Comparison of ENCODE assay signal across 20 cellular contexts in the genomic region with DNA sequence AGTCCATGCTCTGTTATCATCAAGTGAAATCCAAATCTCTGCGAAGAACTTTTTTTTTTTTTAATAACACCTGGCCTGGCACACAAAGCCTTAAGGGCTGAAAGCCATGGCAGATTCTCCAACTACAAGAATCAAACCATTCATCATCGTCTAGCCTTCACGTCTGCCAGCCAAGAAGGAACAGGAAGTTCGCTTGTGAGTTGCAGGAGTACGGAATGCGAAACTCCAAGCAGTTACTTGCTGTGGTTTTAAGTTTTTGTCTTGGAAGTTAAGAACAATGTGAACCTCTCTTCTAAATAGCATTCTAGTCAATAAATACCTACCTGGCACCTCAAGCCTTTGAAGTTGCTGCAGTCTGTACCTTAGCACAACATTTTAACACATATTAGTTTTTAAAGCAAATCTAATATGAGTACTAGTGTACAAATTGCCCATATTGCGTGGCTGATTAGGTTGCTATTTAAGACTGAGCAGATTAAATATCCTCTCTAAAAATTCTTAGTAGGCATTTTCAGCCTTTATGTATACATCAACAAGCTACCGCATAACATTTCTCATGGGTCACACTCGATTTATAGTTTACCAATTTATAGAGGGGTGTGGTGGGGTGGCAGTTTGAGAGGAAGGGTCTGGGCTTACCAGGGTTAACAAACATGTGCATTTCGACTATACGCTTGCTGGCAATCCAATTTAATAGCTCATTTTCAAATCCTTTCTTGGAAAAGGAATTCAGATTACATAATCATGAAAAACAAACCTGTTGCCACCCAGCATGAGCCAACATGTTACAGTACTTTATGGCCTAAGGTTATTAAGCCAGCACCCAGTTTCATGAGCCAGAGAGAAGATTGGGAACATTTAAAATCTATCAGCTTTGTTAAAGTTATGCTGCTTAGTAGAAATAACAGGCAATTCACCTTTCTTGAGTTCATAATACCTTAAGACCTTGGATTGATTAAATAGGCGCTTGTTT. TPM values are rescaled to one million over a fixed set of nuclear protein-coding genes. Genes with fewer than 3 reads are reported as not detected.
A peak's percentile ranks its signal among the peaks of the same experiment; 100 is the strongest.
DNase-seq lines count a peak whose midpoint lies in the region; ATAC-seq and TF ChIP-seq lines count a peak whose summit lies in the region.
"Had no signal": no experiment of that assay in that cellular context is flagged by ENCODE, and none has a peak within 500 bp of the region (broad histone marks: within the 10 kb centered on the region; RNA-seq: fewer than 3 reads in every experiment).

No MANE protein-coding gene starts in this region.

- H2AFZ ChIP-seq in neuronal stem cell (ENCODE audit: low read length), result peak overlapping the region; percentile 39

- H4K8ac ChIP-seq in neuronal stem cell (ENCODE audit: low read depth, low read length), result no peak overlapping the region

- peaks cover 6% of the 10 kb centered on the region for H3K9me3 Mint-ChIP-seq in CD4-positive, alpha-beta T cell

- H3K18ac ChIP-seq in neuronal stem cell (ENCODE audit: low read length), result no peak overlapping the region

- H2BK5ac ChIP-seq in neuronal stem cell (ENCODE audit: low read length), result no peak overlapping the region

- POLR2A ChIA-PET in A673 (lab: Charles Lee; ENCODE audit: low non-redundant PET) (no interaction called here), Panc1 (lab: Charles Lee) (interaction anchor here (1.2 kb wide), 1 partner anchor 8 kb away, joined by 8 read pairs; no protein-coding TSS in a partner anchor)
- POLR2A ChIA-PET in CD4-positive, alpha-beta T cell (lab: Charles Lee), result interaction anchor here (0.7 kb wide), 1 partner anchor 84 kb away, joined by 3 read pairs; no protein-coding TSS in a partner anchor

- peak; percentile 26 for DNase-seq in A673 (ENCODE audit: low spot score)
- no peak for DNase-seq in Panc1 (ENCODE audit: low read depth, low spot score)
- no peak for DNase-seq in neuronal stem cell (ENCODE audit: low spot score)
- no peak for DNase-seq in CD4-positive, alpha-beta T cell
- no peak for DNase-seq in NCI-H524 treated with DMSO at 0.1 percent for 48 hours (lab: John Stamatoyannopoulos, UW)
- DNase-seq in KG1 (lab: John Stamatoyannopoulos, UW), result no peak
- DNase-seq: activated CD4-positive, alpha-beta T cell treated with anti-CD3 and anti-CD28 coated beads, Interleukin-2, amount 50 U/mL, for 48 hours; COR-L47; effector CD4-positive, alpha-beta T cell; NCI-H1436; NCI-H510A; SHP77 had no signal

- no peak overlapping the region for H2BK120ac ChIP-seq in neuronal stem cell (ENCODE audit: low read depth, low read length)

- H3K27ac Mint-ChIP-seq in CD4-positive, alpha-beta T cell, result no peak overlapping the region
- H3K27ac Mint-ChIP-seq: natural killer cell treated with Interleukin-12 subunit alpha and Interleukin-12 subunit beta and Interleukin-15 and Interleukin-18, amount 100 ng/mL, for 72 hours; stimulated activated naive CD8-positive, alpha-beta T cell treated with anti-CD3 and anti-CD28 coated beads, Interleukin-15, Interleukin-2, amounts not matched to agents 100 ng/mL and 50 ng/mL, for 24 hours had no signal

- WGBS in neuronal stem cell (ENCODE audit: extremely low coverage in 2 of 2, insufficient read length in 2 of 2, insufficient replicate concordance in 1 of 2), 2 donors, result no CpG with 5 or more reads among the region's 12 CpGs

- intact Hi-C loops in A673 (cut with micrococcal nuclease; ENCODE audit: unreplicated experiment) (no loop called here), Panc1 (cut with micrococcal nuclease; ENCODE audit: unreplicated experiment) (no loop called here)
- intact Hi-C loops in CD4-positive, alpha-beta T cell (cut with DNase I, micrococcal nuclease), result no loop called here

- H3K9me3 ChIP-seq in A673 (ENCODE audit: low read depth, low read length, poor library complexity, severe bottlenecking) (peaks cover 16% of the 10 kb centered on the region), Panc1 (ENCODE audit: control insufficient read depth, insufficient read depth, low read depth, low read length) (peaks cover 21% of the 10 kb centered on the region; the same call in 1 of the 2 replicates), neuronal stem cell (replicated peaks in 1 of 2; ENCODE audit: control insufficient read depth in 2 of 2, insufficient read depth in 1 of 2, low read depth in 1 of 2, low read length in 2 of 2) (peaks cover 8 to 10% of the 10 kb centered on the region in 2 donors)
- H3K9me3 ChIP-seq in CD4-positive, alpha-beta T cell (ENCODE audit: control insufficient read depth, low read length), result peaks cover 10% of the 10 kb centered on the region

- TF ChIP-seq CTCF in A673 (conservative IDR thresholded peaks at IDR 0.05; ENCODE audit: low read depth, low read length) (no peak), Panc1 (IDR thresholded peaks at IDR 0.05) (no peak)
- no peak for TF ChIP-seq CTCF in CD4-positive, alpha-beta T cell (IDR thresholded peaks at IDR 0.05)

- peaks cover 5% of the 10 kb centered on the region for H3K27me3 Mint-ChIP-seq in CD4-positive, alpha-beta T cell

- ATAC-seq in Panc1 (no peak), esophagus mucosa (peak; percentile 88), GM21447 (IDR thresholded peaks at IDR 0.05; ENCODE audit: unreplicated experiment) (no peak)
- ATAC-seq in CD4-positive, alpha-beta T cell (ENCODE audit: poor library complexity), result no peak
- ATAC-seq: A549; left lobe of liver; natural killer cell treated with Interleukin-12 subunit alpha and Interleukin-12 subunit beta and Interleukin-15 and Interleukin-18, amount 100 ng/mL, for 72 hours; sciatic nerve had no signal

- no peak overlapping the region for H3K4me3 ChIP-seq in A673 (ENCODE audit: low read depth, low read length, poor library complexity, severe bottlenecking)
- no peak overlapping the region for H3K4me3 ChIP-seq in Panc1 (ENCODE audit: low read depth in 2 of 2, low read length in 2 of 2)
- H3K4me3 ChIP-seq in neuronal stem cell (ENCODE audit: low read length in 2 of 2), result no peak overlapping the region
- H3K4me3 ChIP-seq: A549, ascending aorta had no signal

- in situ Hi-C loops in Panc1 (cut with HindIII; ENCODE audit: low pct_unique_long_range_greater_than_20kb, low sequenced_read_pairs), result no loop called here

- no peaks in the 10 kb centered on the region for H3K4me1 Mint-ChIP-seq in CD4-positive, alpha-beta T cell (ENCODE audit: low read depth)

- H3K4me2 ChIP-seq in neuronal stem cell (ENCODE audit: insufficient read depth, low read length, poor library complexity, severe bottlenecking), result no peak overlapping the region
- H3K4me2 ChIP-seq: A549 had no signal

- H3K4me3 Mint-ChIP-seq in CD4-positive, alpha-beta T cell, result no peak overlapping the region
- H3K4me3 Mint-ChIP-seq: natural killer cell treated with Interleukin-12 subunit alpha and Interleukin-12 subunit beta and Interleukin-15 and Interleukin-18, amount 100 ng/mL, for 72 hours; stimulated activated naive CD8-positive, alpha-beta T cell treated with anti-CD3 and anti-CD28 coated beads, Interleukin-15, Interleukin-2, amounts not matched to agents 100 ng/mL and 50 ng/mL, for 24 hours had no signal

- H3K27me3 ChIP-seq in A673 (replicated peaks; ENCODE audit: insufficient read depth, low read depth, low read length, poor library complexity) (no peaks in the 10 kb centered on the region), Panc1 (ENCODE audit: control insufficient read depth, insufficient read depth, low read length) (no peaks in the 10 kb centered on the region), neuronal stem cell (ENCODE audit: control insufficient read depth in 3 of 3, insufficient read depth in 3 of 3, low read depth in 1 of 3, low read length in 3 of 3) (no peaks in the 10 kb centered on the region)
- H3K27me3 ChIP-seq in CD4-positive, alpha-beta T cell (ENCODE audit: control insufficient read depth, insufficient read depth, low read length), result no peaks in the 10 kb centered on the region
- H3K27me3 ChIP-seq: ascending aorta had no signal

- H3K4me1 ChIP-seq in A673 (ENCODE audit: insufficient read depth, low read length, poor library complexity, severe bottlenecking), result peaks cover 21% of the 10 kb centered on the region
- peaks cover 33% of the 10 kb centered on the region for H3K4me1 ChIP-seq in Panc1 (ENCODE audit: control insufficient read depth, insufficient read depth, low read length)
- peaks cover 0 to 2% of the 10 kb centered on the region in 2 donors for H3K4me1 ChIP-seq in neuronal stem cell (ENCODE audit: control insufficient read depth in 2 of 2, insufficient read depth in 1 of 2, low read depth in 1 of 2, low read length in 2 of 2)

- no peak overlapping the region for H2BK12ac ChIP-seq in neuronal stem cell (ENCODE audit: low read length)

- H3K4ac ChIP-seq in neuronal stem cell (ENCODE audit: low read length), result no peak overlapping the region

- H3K23ac ChIP-seq in neuronal stem cell (ENCODE audit: low read depth, low read length, poor library complexity), result no peak overlapping the region

- no peak overlapping the region for H4K91ac ChIP-seq in neuronal stem cell (ENCODE audit: low read depth, low read length, poor library complexity)

- H2BK15ac ChIP-seq in neuronal stem cell (ENCODE audit: low read length), result no peak overlapping the region

- H2AK5ac ChIP-seq in neuronal stem cell (ENCODE audit: low read depth, low read length), result no peak overlapping the region

- no peaks in the 10 kb centered on the region for H3K79me1 ChIP-seq in neuronal stem cell (ENCODE audit: low read depth, low read length)

- no peak overlapping the region for H3K14ac ChIP-seq in neuronal stem cell (ENCODE audit: low read length)

- no peak overlapping the region for H3K9ac ChIP-seq in neuronal stem cell (ENCODE audit: low read depth, low read length, poor library complexity)

- CTCF ChIA-PET in A673 (lab: Charles Lee), result no interaction called here
- CTCF ChIA-PET in Panc1 (lab: Charles Lee), result interaction anchor here (0.6 kb wide), 1 partner anchor 177 kb away, joined by 3 read pairs; no protein-coding TSS in a partner anchor
- CTCF ChIA-PET in CD4-positive, alpha-beta T cell (lab: Charles Lee), result interaction anchor here (1.3 kb wide), 1 partner anchor 11 kb away, joined by 3 read pairs; no protein-coding TSS in a partner anchor

- H3K36me3 ChIP-seq in A673 (ENCODE audit: insufficient read depth, low read length, poor library complexity, severe bottlenecking), result no peaks in the 10 kb centered on the region
- H3K36me3 ChIP-seq in Panc1 (ENCODE audit: control insufficient read depth, insufficient read depth, low read length), result no peaks in the 10 kb centered on the region
- H3K36me3 ChIP-seq in neuronal stem cell (replicated peaks in 1 of 2; ENCODE audit: control insufficient read depth in 2 of 2, insufficient read depth in 2 of 2, low read length in 2 of 2), result no peaks in the 10 kb centered on the region
- H3K36me3 ChIP-seq: ascending aorta had no signal

- BruUV-seq in A673 (replicated peaks; lab: Mats Ljungman, UMichigan) (no TSS peak), Panc1 (replicated peaks; lab: Mats Ljungman, UMichigan) (no TSS peak)

- H3K36me3 Mint-ChIP-seq in CD4-positive, alpha-beta T cell (ENCODE audit: low read depth), result no peaks in the 10 kb centered on the region

- H3K27ac ChIP-seq in A673 (ENCODE audit: low read depth, low read length, poor library complexity, severe bottlenecking) (peak overlapping the region; percentile 41), Panc1 (ENCODE audit: low read length) (peak overlapping the region; percentile 77), neuronal stem cell (replicated peaks; ENCODE audit: low read length) (no peak overlapping the region)
- no peak overlapping the region for H3K27ac ChIP-seq in CD4-positive, alpha-beta T cell (ENCODE audit: low read depth, low read length)

RNA-seq across cellular contexts. Expression of gene PTPN14, which starts 22.3 kb away (rescaled TPM):
- total RNA-seq in A673 (2021), result 103 and 114 TPM in 2 replicates
- total RNA-seq in Panc1 (2021; ENCODE audit: unreplicated experiment), result 209 TPM
- polyA plus RNA-seq in Panc1 (2012; ENCODE audit: insufficient read length), result 50.0 TPM
- total RNA-seq in esophagus mucosa, result 25.3 TPM
- polyA plus RNA-seq in neuronal stem cell (2013, experiment 1 of 2), result 10.2 TPM
- polyA plus RNA-seq in neuronal stem cell (2013, experiment 2 of 2), result 11.0 TPM
- under 1 TPM; 0.03 TPM for total RNA-seq in CD4-positive, alpha-beta T cell

RNA-seq across cellular contexts. Expression of gene CENPF, which starts 29.3 kb away (rescaled TPM):
- total RNA-seq in A673 (2021) (273 and 281 TPM in 2 replicates), Panc1 (2021; ENCODE audit: unreplicated experiment) (156 TPM), esophagus mucosa (28.1 TPM)
- 31.3 TPM for polyA plus RNA-seq in Panc1 (2012; ENCODE audit: insufficient read length)
- 90.7 TPM for polyA plus RNA-seq in neuronal stem cell (2013, experiment 1 of 2)
- 86.0 TPM for polyA plus RNA-seq in neuronal stem cell (2013, experiment 2 of 2)
- total RNA-seq in CD4-positive, alpha-beta T cell, result 1 to 10 TPM; 3.4 to 3.8 TPM

Comparison
In these comparisons a context has a peak if more than half of its experiments do, and no peak if none do; other contexts are left out.
1. H3K27ac ChIP-seq: peak in A673 (single experiment) and Panc1 (single experiment); none in neuronal stem cell (single experiment) and CD4-positive, alpha-beta T cell (single experiment).
2. RNA of gene PTPN14, which starts 22.3 kb away (total RNA-seq): 209 TPM in Panc1 (single experiment), 103 to 114 TPM in A673 and 25.3 TPM in esophagus mucosa (single experiment); 0.03 TPM in CD4-positive, alpha-beta T cell; every median in the first group is over 10 times any median in the second.